Comparison of ENCODE assay signal across 13 cellular contexts in genomic region chr15:79376383-79376782, GRCh38. TPM values are rescaled to one million over a fixed set of nuclear protein-coding genes. Genes with fewer than 3 reads are reported as not detected.
DNase-seq lines count a peak whose midpoint lies in the region; ATAC-seq and TF ChIP-seq lines count a peak whose summit lies in the region.
"Had no signal": no experiment of that assay in that cellular context is flagged by ENCODE, and none has a peak within 500 bp of the region (broad histone marks: within the 10 kb centered on the region; RNA-seq: fewer than 3 reads in every experiment).

No MANE protein-coding gene starts in this region.

- H3K27me3 ChIP-seq in body of pancreas = no peaks in the 10 kb centered on the region
- H3K27me3 ChIP-seq in dorsolateral prefrontal cortex = no peaks in the 10 kb centered on the region
- H3K27me3 ChIP-seq in MG63 = no peaks in the 10 kb centered on the region
- H3K27me3 ChIP-seq: BLaER1 treated with 17β-estradiol and CSF1 and Interleukin-3, amounts not matched to agents 10 nM and 100 nM had no signal

- intact Hi-C loops in body of pancreas (cut with DNase I) (no loop called here), dorsolateral prefrontal cortex (cut with DNase I) (no loop called here)

- H3K4me3 ChIP-seq in NB4 (ENCODE audit: low read depth, low read length) = no peak overlapping the region
- no peak overlapping the region for H3K4me3 ChIP-seq in body of pancreas
- no peak overlapping the region for H3K4me3 ChIP-seq in dorsolateral prefrontal cortex
- no peak overlapping the region for H3K4me3 ChIP-seq in MG63
- H3K4me3 ChIP-seq: BLaER1 treated with 17β-estradiol and CSF1 and Interleukin-3, amounts not matched to agents 10 nM and 100 nM had no signal

- H3K36me3 ChIP-seq in body of pancreas (replicated peaks in 1 of 2; ENCODE audit: insufficient read depth in 1 of 2, low read depth in 2 of 2) (no peaks in the 10 kb centered on the region), MG63 (no peaks in the 10 kb centered on the region)

- DNase-seq in Ammon's horn (ENCODE audit: low spot score) (peak; percentile 30), NB4 (ENCODE audit: low read depth) (peak; percentile 40), body of pancreas (no peak), pons (ENCODE audit: low spot score) (peak; percentile 86), dorsolateral prefrontal cortex (no peak), activated gamma-delta T cell treated with Interleukin-2 at 50 U/mL for 16 hours (no peak), MG63 (no peak)
- DNase-seq: 8988T; Caco-2; CD8-positive, alpha-beta T cell; H9 had no signal

- TF ChIP-seq POLR2A in NB4 (IDR thresholded peaks at IDR 0.05; ENCODE audit: extremely low read depth, insufficient read length) (no peak), body of pancreas (IDR thresholded peaks at IDR 0.05) (no peak)

- ATAC-seq in body of pancreas = peak; percentile 52
- ATAC-seq: CD8-positive, alpha-beta T cell had no signal

- no peak for TF ChIP-seq CTCF in NB4 (IDR thresholded peaks at IDR 0.05; ENCODE audit: low read depth, low read length)
- no peak for TF ChIP-seq CTCF in body of pancreas (IDR thresholded peaks at IDR 0.05)
- TF ChIP-seq CTCF in dorsolateral prefrontal cortex (IDR thresholded peaks at IDR 0.05 in 54 of 56, conservative IDR thresholded peaks at IDR 0.05 in 2 of 56; ENCODE audit: low read depth in 1 of 56, partially characterized antibody in 56 of 56) = no peak

- WGBS in body of pancreas, 2 donors = 64 to 69% methylated on average over 3 of the region's 3 CpGs

- H3K27ac ChIP-seq in body of pancreas = peak overlapping the region in 1 of 4 donors; percentile 1
- no peak overlapping the region for H3K27ac ChIP-seq in dorsolateral prefrontal cortex
- H3K27ac ChIP-seq: BLaER1 treated with 17β-estradiol and CSF1 and Interleukin-3, amounts not matched to agents 10 nM and 100 nM; HL-60 had no signal

- H3K4me1 ChIP-seq in body of pancreas = no peaks in the 10 kb centered on the region
- H3K4me1 ChIP-seq: Caco-2 had no signal

- no peaks in the 10 kb centered on the region for H3K9me3 ChIP-seq in body of pancreas
- H3K9me3 ChIP-seq in MG63 = no peaks in the 10 kb centered on the region
- H3K9me3 ChIP-seq: BLaER1 treated with 17β-estradiol and CSF1 and Interleukin-3, amounts not matched to agents 10 nM and 100 nM; Caco-2 had no signal

RNA-seq across cellular contexts. Expression of gene MINAR1, which starts 55.8 kb away (rescaled TPM):
- total RNA-seq in body of pancreas = 1 to 10 TPM; 3.0 to 4.7 TPM
- total RNA-seq in dorsolateral prefrontal cortex = 1 to 10 TPM; 1.8 to 7.3 (median 3.6) TPM
- 0.52 and 0.79 TPM in 2 replicates for total RNA-seq in MG63 (2014; rRNA removed; shearing (Covaris generic); ENCODE audit: low replicate concordance)

Comparison
In these comparisons a context has a peak if more than half of its experiments do, and no peak if none do; other contexts are left out.
1. DNase-seq: peak in Ammon's horn (single experiment), NB4 (single experiment) and pons (single experiment); none in body of pancreas (0 of 4), dorsolateral prefrontal cortex (0 of 10), activated gamma-delta T cell treated with Interleukin-2 at 50 U/mL for 16 hours (single experiment) and MG63 (single experiment).